In the genomic region with DNA sequence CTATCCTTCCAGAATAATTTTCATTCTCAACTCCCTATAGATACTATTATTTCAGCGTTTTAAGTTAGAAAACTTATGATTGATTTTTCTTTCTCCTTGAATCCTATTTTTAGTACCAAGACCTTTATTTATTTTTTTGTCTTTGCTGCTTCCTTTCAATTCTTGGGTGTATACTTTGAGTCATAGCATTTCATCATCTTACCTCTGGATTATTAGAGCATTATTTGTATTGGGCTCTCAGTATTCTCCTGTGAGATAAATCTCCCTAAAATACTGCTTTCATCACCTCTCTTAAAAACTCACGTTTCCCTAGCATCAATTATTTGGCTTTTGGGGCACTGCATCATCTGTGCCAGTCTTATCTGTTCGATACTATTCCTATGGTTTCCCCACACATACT, we compare ENCODE assay signal across 27 cellular contexts.
"Had no signal": no experiment of that assay in that cellular context is flagged by ENCODE, and none has a peak within 500 bp of the region (broad histone marks: within the 10 kb centered on the region; RNA-seq: fewer than 3 reads in every experiment).

No MANE protein-coding gene starts in this region.

- ATAC-seq: activated CD4-positive, alpha-beta T cell treated with anti-CD3 and anti-CD28 coated beads for 36 hours; activated naive CD4-positive, alpha-beta T cell treated with anti-CD3 and anti-CD28 coated beads, Interleukin-2, amount 50 U/mL, for 72 hours; activated T-cell treated with anti-CD3 and anti-CD28 coated beads, Interleukin-2, amount 50 U/mL, for 72 hours; heart right ventricle; left lung; pancreas; stimulated activated memory B cell treated with anti-CD40 and anti-IgM and Interleukin-4, amounts not matched to agents 10 μg/mL and 1 μg/mL and 100 μg/mL, for 72 hours; stimulated activated naive CD8-positive, alpha-beta T cell treated with anti-CD3 and anti-CD28 coated beads, Interleukin-15, amount 100 ng/mL, for 72 hours had no signal

- H3K27me3 ChIP-seq: heart right ventricle, left lung, sigmoid colon, uterus had no signal

- H3K4me1 ChIP-seq: heart right ventricle, left lung, pancreas, prostate gland, sigmoid colon, uterus had no signal

- H3K4me3 ChIP-seq: heart right ventricle, left lung, lung, pancreas, prostate gland, sigmoid colon, smooth muscle cell, uterus had no signal

- H3K9me3 ChIP-seq: left lung, pancreas, prostate gland, sigmoid colon, uterus had no signal

- H3K36me3 ChIP-seq: heart right ventricle, left lung, pancreas, prostate gland, sigmoid colon, uterus had no signal

- H3K4me2 ChIP-seq: smooth muscle cell had no signal

- H3K27ac ChIP-seq: heart right ventricle, left lung, pancreas, prostate gland, sigmoid colon, uterus had no signal

- DNase-seq: activated CD4-positive, alpha-beta T cell treated with anti-CD3 and anti-CD28 coated beads for 36 hours; activated CD4-positive, CD25-positive, alpha-beta regulatory T cell; activated naive CD4-positive, alpha-beta T cell; activated T-cell treated with anti-CD3 and anti-CD28 coated beads for 4 hours; activated T-cell treated with anti-CD3 and anti-CD28 coated beads, Interleukin-2, amount 50 U/mL, for 72 hours; aorta; caudate nucleus; effector CD8-positive, alpha-beta T cell; erythroblast; foreskin melanocyte; heart right ventricle; left lung; pancreas; retina; sigmoid colon; stimulated activated CD4-positive, alpha-beta T cell treated with anti-CD3 and anti-CD28 coated beads, Interleukin-1b, Interleukin-23, amount 100 ng/mL, for 48 hours; stimulated activated CD4-positive, alpha-beta T cell treated with anti-CD3 and anti-CD28 coated beads, Interleukin-4, amount 100 ng/mL, for 4 hours; stimulated activated CD8-positive, alpha-beta memory T cell treated with anti-CD3 and anti-CD28 coated beads, Interleukin-4, amount 100 ng/mL, for 48 hours; stimulated activated naive CD8-positive, alpha-beta T cell treated with anti-CD3 and anti-CD28 coated beads, Interleukin-15, amount 100 ng/mL, for 72 hours; substantia nigra; T-helper 1 cell; uterus had no signal
